7 cellular contexts compared by ENCODE assay signal in genomic region chr4:137733174-137734141, GRCh38.
DNase-seq lines count a peak whose midpoint lies in the region; ATAC-seq and TF ChIP-seq lines count a peak whose summit lies in the region.
"Not testable (repeated sequence)": the region's sequence is repeated elsewhere in the genome, so short reads cannot be mapped to it uniquely, and the experiment has no call there.

No MANE protein-coding gene starts in this region.

- not testable (repeated sequence) for H3K9ac ChIP-seq in SK-N-SH; endodermal cell (ENCODE audit: extremely low read depth, low read length, poor library complexity, severe bottlenecking)

- H3K9me2 ChIP-seq in SK-N-SH = not testable (repeated sequence)

- not testable (repeated sequence) for H3K4me3 ChIP-seq in NB4 (ENCODE audit: low read depth, low read length); SK-N-SH (ENCODE audit: low read depth in 2 of 2, low read length in 1 of 2); endodermal cell (ENCODE audit: low read length)

- TF ChIP-seq EP300 in SK-N-SH (IDR thresholded peaks at IDR 0.05; ENCODE audit: borderline replicate concordance in 1 of 2, low read depth in 1 of 2, low read length in 1 of 2) = not testable (repeated sequence)

- H3K9me3 Mint-ChIP-seq in endodermal cell = peaks cover 11% of the 10 kb centered on the region

- not testable (repeated sequence) for H4K20me1 ChIP-seq in SK-N-SH (ENCODE audit: insufficient read depth)

- 83% methylated on average over 11 of the region's 44 CpGs for WGBS in SK-N-SH (ENCODE audit: low lambda C conversion rate)
- WGBS in endodermal cell (ENCODE audit: insufficient coverage in 1 of 2, insufficient read length in 1 of 2), 2 experiments = 94 to 95% methylated on average over 14 to 44 of the region's 44 CpGs

- H3K27me3 ChIP-seq in SK-N-SH (ENCODE audit: insufficient read depth); endodermal cell (ENCODE audit: control insufficient read depth, insufficient read depth, low read length, poor library complexity, severe bottlenecking): not testable (repeated sequence)

- POLR2A ChIA-PET in SK-N-SH (lab: Yijun Ruan, JAX) = not testable (repeated sequence)

- not testable (repeated sequence) for H3K4me2 ChIP-seq in SK-N-SH

- not testable (repeated sequence) for H3K9me3 ChIP-seq in SK-N-SH; endodermal cell (ENCODE audit: control insufficient read depth, low read length)

- not testable (repeated sequence) for H3F3A ChIP-seq in SK-N-SH (replicated peaks; ENCODE audit: insufficient read depth)

- TF ChIP-seq POLR2A in NB4 (IDR thresholded peaks at IDR 0.05; ENCODE audit: extremely low read depth, insufficient read length) = not testable (repeated sequence)

- TF ChIP-seq RAD21 in SK-N-SH (IDR thresholded peaks at IDR 0.05; ENCODE audit: low read length) = peak; percentile 46

- not testable (repeated sequence) for H3K4me1 ChIP-seq in SK-N-SH (ENCODE audit: control insufficient read depth in 1 of 2, insufficient read depth in 2 of 2, low read depth in 1 of 2, low read length in 1 of 2); endodermal cell (ENCODE audit: control insufficient read depth, insufficient read depth, low read length)

- TF ChIP-seq CTCF in NB4 (IDR thresholded peaks at IDR 0.05; ENCODE audit: low read depth, low read length) = peak; percentile 76
- peak; percentile 42 for TF ChIP-seq CTCF in SK-N-SH (IDR thresholded peaks at IDR 0.05)
- peak; percentile 83 for TF ChIP-seq CTCF in endodermal cell (conservative IDR thresholded peaks at IDR 0.05)

- H2AFZ ChIP-seq in SK-N-SH (ENCODE audit: low read depth) = not testable (repeated sequence)

- CTCF ChIA-PET in SK-N-SH (lab: Yijun Ruan, JAX) = not testable (repeated sequence)

- H3K79me2 ChIP-seq in SK-N-SH (ENCODE audit: insufficient read depth) = not testable (repeated sequence)

- H3K4me1 Mint-ChIP-seq in endodermal cell = not testable (repeated sequence)

- ATAC-seq in GM19395 (IDR thresholded peaks at IDR 0.05; ENCODE audit: unreplicated experiment) = peak; percentile 73
- ATAC-seq in HG03103 (IDR thresholded peaks at IDR 0.05; ENCODE audit: low read depth, unreplicated experiment) = peak; percentile 78
- peak; percentile 92 for ATAC-seq in left lobe of liver

- H3K27me3 Mint-ChIP-seq in endodermal cell (ENCODE audit: insufficient read depth) = not testable (repeated sequence)

- not testable (repeated sequence) for H3K36me3 Mint-ChIP-seq in endodermal cell (ENCODE audit: low read depth)

- not testable (repeated sequence) for H3K27ac Mint-ChIP-seq in endodermal cell

- DNase-seq in GDM1 (lab: John Stamatoyannopoulos, UW) = peak; percentile 26
- DNase-seq in NB4 (ENCODE audit: low read depth) = peak; percentile 61
- peak; percentile 32 for DNase-seq in SK-N-SH
- peak; percentile 83 for DNase-seq in endodermal cell
- not testable (repeated sequence) for DNase-seq in left lobe of liver (ENCODE audit: low spot score)

- H3K4me3 Mint-ChIP-seq in endodermal cell = not testable (repeated sequence)

- H3K36me3 ChIP-seq in SK-N-SH (replicated peaks in 1 of 2; ENCODE audit: control insufficient read depth in 1 of 2, insufficient read depth in 2 of 2, low read length in 1 of 2); endodermal cell (ENCODE audit: control insufficient read depth, insufficient read depth, low read length): not testable (repeated sequence)

- not testable (repeated sequence) for H3K27ac ChIP-seq in SK-N-SH (ENCODE audit: low read depth in 2 of 2, low read length in 1 of 2); endodermal cell (ENCODE audit: low read depth, low read length)

TF ChIP-seq in SK-N-SH, 30 proteins besides CTCF, POLR2A, EP300 and RAD21:
- TF ChIP-seq SMC3 (IDR thresholded peaks at IDR 0.05; ENCODE audit: low read depth, low read length) = peak; percentile 18; the same call in 1 of the 2 replicates
TF ChIP-seq in SK-N-SH: peak in this region for 1; not testable (repeated sequence) for 29.
